ENCODE assay signal across 1 cellular context in genomic region chr5:317086-317811, GRCh38.
A peak's percentile ranks its signal among the peaks of the same experiment; 100 is the strongest.
TF ChIP-seq lines count a peak whose summit lies in the region.

No MANE protein-coding gene starts in this region.

TF ChIP-seq in GM12878, 131 proteins besides CTCF, POLR2A, EP300 and RAD21 (continued from another document and continues in another):
- peak; percentile 78; the same call in 1 of the 2 replicates for TF ChIP-seq SMARCA5 (IDR thresholded peaks at IDR 0.05)
- no peak for TF ChIP-seq BCLAF1 (IDR thresholded peaks at IDR 0.05)
- peak; percentile 78 for TF ChIP-seq MEF2B (IDR thresholded peaks at IDR 0.05; ENCODE audit: partially characterized antibody, poor library complexity, severe bottlenecking)
- peak; percentile 25; the same call in 1 of the 2 replicates for TF ChIP-seq RB1 (IDR thresholded peaks at IDR 0.05; ENCODE audit: borderline replicate concordance)
- no peak for TF ChIP-seq STAT3 (IDR thresholded peaks at IDR 0.05; ENCODE audit: low read depth, low read length)
- peak; percentile 33; the same call in 1 of the 2 replicates for TF ChIP-seq CREM (IDR thresholded peaks at IDR 0.05; ENCODE audit: low read depth)
- peak; percentile 62; the same call in 1 of the 2 replicates for TF ChIP-seq TARDBP (IDR thresholded peaks at IDR 0.05; ENCODE audit: borderline replicate concordance)
- TF ChIP-seq IRF3 (IDR thresholded peaks at IDR 0.05) = no peak
- TF ChIP-seq PRDM15 (CRISPR knock-in tag; IDR thresholded peaks at IDR 0.05) = no peak
- peak; percentile 70; the same call in 1 of the 2 replicates for TF ChIP-seq LARP7 (IDR thresholded peaks at IDR 0.05)
- TF ChIP-seq ZNF384 (IDR thresholded peaks at IDR 0.05; ENCODE audit: borderline replicate concordance, low read depth, low read length) = no peak
- 0 out of 2 replicates have a peak, but pooled peaks have one; percentile 45 for TF ChIP-seq PAX5 (IDR thresholded peaks at IDR 0.05; ENCODE audit: borderline replicate concordance, low read depth, low read length)
- no peak for TF ChIP-seq EZH2 (IDR thresholded peaks at IDR 0.05; ENCODE audit: borderline replicate concordance, control insufficient read depth, low read depth, low read length)
- TF ChIP-seq MYB (IDR thresholded peaks at IDR 0.05; ENCODE audit: borderline replicate concordance, low read depth, low read length) = no peak
- no peak for TF ChIP-seq CHD4 (IDR thresholded peaks at IDR 0.05)
- TF ChIP-seq NR2F1 (conservative IDR thresholded peaks at IDR 0.05) = peak; percentile 86; the same call in 1 of the 2 replicates
- peak; percentile 71; the same call in 1 of the 2 replicates for TF ChIP-seq EED (IDR thresholded peaks at IDR 0.05; ENCODE audit: low read depth)
- peak; percentile 40; the same call in 1 of the 2 replicates for TF ChIP-seq PKNOX1 (IDR thresholded peaks at IDR 0.05)
- TF ChIP-seq REST (IDR thresholded peaks at IDR 0.05; ENCODE audit: low read depth, low read length) = 0 out of 2 replicates have a peak, but pooled peaks have one; percentile 1
- peak; percentile 55; the same call in 1 of the 2 replicates for TF ChIP-seq TCF3 (IDR thresholded peaks at IDR 0.05; ENCODE audit: borderline replicate concordance, insufficient read depth, low read depth, low read length)
- no peak for TF ChIP-seq BCL3 (IDR thresholded peaks at IDR 0.05; ENCODE audit: borderline replicate concordance, insufficient read depth, low read depth, low read length, poor library complexity, severe bottlenecking)
- TF ChIP-seq FOXK2 (IDR thresholded peaks at IDR 0.05) = no peak
- no peak for TF ChIP-seq ATF2 (IDR thresholded peaks at IDR 0.05; ENCODE audit: low read length)
- TF ChIP-seq ZNF592 (IDR thresholded peaks at IDR 0.05) = peak; percentile 79
- TF ChIP-seq PAX8 (IDR thresholded peaks at IDR 0.05) = no peak
- TF ChIP-seq RCOR1 (conservative IDR thresholded peaks at IDR 0.05; ENCODE audit: low read depth, low read length) = no peak
- peak; percentile 28 to 97 for TF ChIP-seq EGR1 (IDR thresholded peaks at IDR 0.05; ENCODE audit: borderline replicate concordance in 1 of 2, low read depth in 2 of 2, low read length in 2 of 2)
- no peak for TF ChIP-seq SKIL (IDR thresholded peaks at IDR 0.05; ENCODE audit: low read depth, poor library complexity, severe bottlenecking)
- peak in 1 of 2 experiments; percentile 12; a peak in 1 of 4 replicates for TF ChIP-seq ETV6 (conservative IDR thresholded peaks at IDR 0.05 in 1 of 2, IDR thresholded peaks at IDR 0.05 in 1 of 2; ENCODE audit: borderline replicate concordance in 1 of 2, low read depth in 1 of 2)
- TF ChIP-seq ZNF274 (IDR thresholded peaks at IDR 0.05; ENCODE audit: insufficient read depth, insufficient read length) = no peak
- no peak for TF ChIP-seq JUNB (IDR thresholded peaks at IDR 0.05)
- TF ChIP-seq STAT1 (conservative IDR thresholded peaks at IDR 0.05) = no peak; the same call in 1 of the 2 replicates
